Comparison of ENCODE assay signal across 8 cellular contexts in the genomic region with DNA sequence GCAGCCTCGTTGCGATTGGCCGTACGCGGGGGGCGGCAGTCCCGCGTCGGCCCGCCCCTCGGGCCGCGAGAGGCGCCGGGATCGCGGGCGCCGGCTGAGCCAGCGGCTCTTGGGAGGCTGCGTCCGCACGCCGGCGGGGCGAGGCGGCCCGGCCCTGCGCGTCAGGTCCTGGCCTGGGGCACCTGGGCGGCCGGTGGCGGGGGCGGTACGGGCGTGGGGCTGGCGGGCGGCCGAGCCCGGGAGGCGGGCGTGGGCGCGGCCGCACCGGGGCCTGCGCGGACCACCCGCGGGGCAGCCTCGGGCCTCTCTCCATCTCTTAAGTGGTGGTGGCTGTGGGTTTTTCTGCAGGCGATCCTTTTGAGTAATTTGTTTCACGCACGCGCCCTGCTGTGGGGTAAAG. TPM values are rescaled to one million over a fixed set of nuclear protein-coding genes. Genes with fewer than 3 reads are reported as not detected.
DNase-seq lines count a peak whose midpoint lies in the region; ATAC-seq, FAIRE-seq and TF ChIP-seq lines count a peak whose summit lies in the region.
"Not testable (repeated sequence)": the region's sequence is repeated elsewhere in the genome, so short reads cannot be mapped to it uniquely, and the experiment has no call there.

No MANE protein-coding gene starts in this region.

- not testable (repeated sequence) for H3K9me1 ChIP-seq in keratinocyte (ENCODE audit: control insufficient read depth, extremely low read depth, insufficient read depth, low read length)

- H3K79me2 ChIP-seq in keratinocyte (ENCODE audit: control insufficient read depth, insufficient read depth, low read length): peaks cover 33% of the 10 kb centered on the region

- not testable (repeated sequence) for TF ChIP-seq CTCF in epithelial cell of esophagus (IDR thresholded peaks at IDR 0.05; ENCODE audit: insufficient read depth, low read depth, low read length, missing control alignments); keratinocyte (optimal IDR thresholded peaks at IDR 0.05 in 1 of 3, IDR thresholded peaks at IDR 0.05 in 1 of 3, conservative IDR thresholded peaks at IDR 0.05 in 1 of 3; ENCODE audit: extremely low read depth in 1 of 3, insufficient read depth in 2 of 3, low read length in 3 of 3); prostate gland (IDR thresholded peaks at IDR 0.05); upper lobe of right lung (IDR thresholded peaks at IDR 0.05)

- not testable (repeated sequence) for H3K36me3 ChIP-seq in keratinocyte (ENCODE audit: control insufficient read depth in 2 of 2, extremely low read depth in 1 of 2, insufficient read depth in 2 of 2, low read length in 2 of 2); prostate gland; upper lobe of right lung

- not testable (repeated sequence) for H4K20me1 ChIP-seq in keratinocyte (ENCODE audit: control insufficient read depth, extremely low read depth, insufficient read depth, low read length)

- not testable (repeated sequence) for H3K27ac ChIP-seq in keratinocyte (ENCODE audit: control insufficient read depth, insufficient read depth, low read length); upper lobe of right lung
- H3K27ac ChIP-seq in prostate gland: peak overlapping the region in 1 of 2 donors; percentile 57

- not testable (repeated sequence) for H3K4me2 ChIP-seq in keratinocyte (ENCODE audit: control insufficient read depth, extremely low read depth, insufficient read depth, low read depth, low read length)

- not testable (repeated sequence) for H3K4me1 ChIP-seq in keratinocyte (ENCODE audit: control insufficient read depth, extremely low read depth, insufficient read depth, low read length); prostate gland (replicated peaks); upper lobe of right lung

- intact Hi-C loops in prostate gland (cut with DNase I); upper lobe of right lung (cut with DNase I): not testable (repeated sequence)

- not testable (repeated sequence) for FAIRE-seq in keratinocyte (lab: Jason Lieb, UNC)

- peak overlapping the region; percentile 47 for H3K4me3 ChIP-seq in epithelial cell of esophagus (ENCODE audit: low read length)
- H3K4me3 ChIP-seq in keratinocyte (ENCODE audit: control insufficient read depth in 2 of 3, extremely low read depth in 1 of 3, insufficient read depth in 2 of 3, low read depth in 1 of 3, low read length in 3 of 3): peak overlapping the region in 1 of 3 experiments; percentile 49
- peak overlapping the region; percentile 39 to 40 for H3K4me3 ChIP-seq in prostate gland
- peak overlapping the region; percentile 39 for H3K4me3 ChIP-seq in upper lobe of right lung

- WGBS in prostate gland: 0% methylated on average over 3 of the region's 55 CpGs

- peak overlapping the region; percentile 60 for H3K9ac ChIP-seq in keratinocyte (ENCODE audit: control insufficient read depth, extremely low read depth, insufficient read depth, low read length)

- H3K27me3 ChIP-seq in keratinocyte (ENCODE audit: control insufficient read depth, extremely low read depth, insufficient read depth, low read length); prostate gland (replicated peaks; ENCODE audit: insufficient read depth); upper lobe of right lung: not testable (repeated sequence)

- not testable (repeated sequence) for TF ChIP-seq POLR2A in prostate gland (IDR thresholded peaks at IDR 0.05)

- dilution Hi-C loops in keratinocyte (cut with MboI; ENCODE audit: extremely low pct_ligation_motif_present, low sequenced_read_pairs): not testable (repeated sequence)

- ATAC-seq in HG03354 (IDR thresholded peaks at IDR 0.05; ENCODE audit: poor library complexity, severe bottlenecking, unreplicated experiment): peak; percentile 42
- ATAC-seq in upper lobe of right lung: not testable (repeated sequence)

- DNase-seq in GM03348 (ENCODE audit: low spot score) (peak; percentile 38), T-helper 1 cell (peak in 4 of 5 donors; percentile 11 to 24 (median 17)), epithelial cell of esophagus (ENCODE audit: low read depth) (peak; percentile 59), prostate gland (ENCODE audit: low spot score) (peak; percentile 17), upper lobe of right lung (peak; percentile 68)
- DNase-seq in activated naive CD4-positive, alpha-beta T cell treated with anti-CD3 and anti-CD28 coated beads, Interleukin-2, amount 50 U/mL, for 16 hours: peak; percentile 40
- DNase-seq in keratinocyte (ENCODE audit: low read depth, low spot score): not testable (repeated sequence)

- peak overlapping the region; percentile 63 for H2AFZ ChIP-seq in keratinocyte (ENCODE audit: control insufficient read depth, low read length)

- H3K9me3 ChIP-seq in keratinocyte (ENCODE audit: control insufficient read depth, low read depth, low read length); prostate gland; upper lobe of right lung: not testable (repeated sequence)

RNA-seq across cellular contexts. Expression of a gene that starts 30.3 kb away (rescaled TPM):
- polyA plus RNA-seq in keratinocyte: not detected in 3 replicates
- not detected for polyA plus RNA-seq in keratinocyte (2011; ENCODE audit: low read depth)
- not detected in 2 replicates for polyA plus RNA-seq in keratinocyte (2011; cell fraction: cytosol; rRNA removed)
- not detected in 2 replicates for polyA plus RNA-seq in keratinocyte (2011; cell fraction: nucleus; rRNA removed)
- not detected in 2 replicates for polyA plus RNA-seq in keratinocyte (2012; ENCODE audit: low replicate concordance)
- polyA minus RNA-seq in keratinocyte: not detected in 3 replicates
- not detected for polyA minus RNA-seq in keratinocyte (2011; cell fraction: cytosol; rRNA and poly(A)+ RNA removed)
- not detected in 2 replicates for polyA minus RNA-seq in keratinocyte (2011; cell fraction: nucleus; rRNA and poly(A)+ RNA removed)
- total RNA-seq in prostate gland: not detected
- not detected for total RNA-seq in upper lobe of right lung

RNA-seq across cellular contexts. Expression of a gene that starts 50.9 kb away (rescaled TPM):
- 0.01 TPM in 1 of 3 replicates, not detected in the others for polyA plus RNA-seq in keratinocyte
- not detected for polyA plus RNA-seq in keratinocyte (2011; ENCODE audit: low read depth)
- not detected in 2 replicates for polyA plus RNA-seq in keratinocyte (2011; cell fraction: cytosol; rRNA removed)
- polyA plus RNA-seq in keratinocyte (2011; cell fraction: nucleus; rRNA removed): 0.03 and 0.05 TPM in 2 replicates
- polyA plus RNA-seq in keratinocyte (2012; ENCODE audit: low replicate concordance): not detected in 2 replicates
- polyA minus RNA-seq in keratinocyte: not detected in 3 replicates
- polyA minus RNA-seq in keratinocyte (2011; cell fraction: cytosol; rRNA and poly(A)+ RNA removed): not detected
- polyA minus RNA-seq in keratinocyte (2011; cell fraction: nucleus; rRNA and poly(A)+ RNA removed): not detected in 2 replicates
- 1 to 10 TPM in 1 of 2 donors, under 1 TPM in 1; 0.05 to 1.5 TPM for total RNA-seq in prostate gland
- total RNA-seq in upper lobe of right lung: 0.20 TPM
